In genomic region chr1:34378968-34379729, GRCh38 we compare ENCODE assay signal across 18 cellular contexts.
DNase-seq lines count a peak whose midpoint lies in the region; TF ChIP-seq lines count a peak whose summit lies in the region.
"Had no signal": no experiment of that assay in that cellular context is flagged by ENCODE, and none has a peak within 500 bp of the region (broad histone marks: within the 10 kb centered on the region; RNA-seq: fewer than 3 reads in every experiment).

No MANE protein-coding gene starts in this region.

- H3K4me3 ChIP-seq in foreskin fibroblast (ENCODE audit: low read depth in 1 of 2, low read length in 2 of 2): no peak overlapping the region
- H3K4me3 ChIP-seq: heart left ventricle had no signal

- no peak for TF ChIP-seq CTCF in VCaP (conservative IDR thresholded peaks at IDR 0.05)
- no peak for TF ChIP-seq CTCF in foreskin fibroblast (IDR thresholded peaks at IDR 0.05; ENCODE audit: low read depth, low read length)

- H3K27ac ChIP-seq in VCaP: peak overlapping the region; percentile 45; the same call in 1 of the 2 replicates
- H3K27ac ChIP-seq: heart left ventricle had no signal

- peak; percentile 62 for DNase-seq in DMS79 treated with DMSO at 0.1 percent for 48 hours (lab: John Stamatoyannopoulos, UW)
- DNase-seq in NCI-H1105 treated with DMSO at 0.1 percent for 48 hours (lab: John Stamatoyannopoulos, UW): peak; percentile 70
- DNase-seq in islet precursor cell: peak; percentile 70
- no peak for DNase-seq in MV-4-11 (lab: John Stamatoyannopoulos, UW)
- DNase-seq in central memory CD4-positive, alpha-beta T cell: no peak
- no peak for DNase-seq in foreskin fibroblast
- no peak for DNase-seq in activated CD4-positive, alpha-beta T cell treated with anti-CD3 and anti-CD28 coated beads for 48 hours
- DNase-seq: activated naive CD4-positive, alpha-beta T cell; BE2C; heart left ventricle; kidney; midbrain; NCI-H187; NCI-H526; right cardiac atrium; substantia nigra; T-cell had no signal

Comparison
In these comparisons a context has a peak if more than half of its experiments do, and no peak if none do; other contexts are left out.
1. DNase-seq: peak in DMS79 treated with DMSO at 0.1 percent for 48 hours (single experiment), NCI-H1105 treated with DMSO at 0.1 percent for 48 hours (single experiment) and islet precursor cell (single experiment); none in MV-4-11 (single experiment), central memory CD4-positive, alpha-beta T cell (single experiment), foreskin fibroblast (0 of 2) and activated CD4-positive, alpha-beta T cell treated with anti-CD3 and anti-CD28 coated beads for 48 hours (single experiment).